In the genomic region with DNA sequence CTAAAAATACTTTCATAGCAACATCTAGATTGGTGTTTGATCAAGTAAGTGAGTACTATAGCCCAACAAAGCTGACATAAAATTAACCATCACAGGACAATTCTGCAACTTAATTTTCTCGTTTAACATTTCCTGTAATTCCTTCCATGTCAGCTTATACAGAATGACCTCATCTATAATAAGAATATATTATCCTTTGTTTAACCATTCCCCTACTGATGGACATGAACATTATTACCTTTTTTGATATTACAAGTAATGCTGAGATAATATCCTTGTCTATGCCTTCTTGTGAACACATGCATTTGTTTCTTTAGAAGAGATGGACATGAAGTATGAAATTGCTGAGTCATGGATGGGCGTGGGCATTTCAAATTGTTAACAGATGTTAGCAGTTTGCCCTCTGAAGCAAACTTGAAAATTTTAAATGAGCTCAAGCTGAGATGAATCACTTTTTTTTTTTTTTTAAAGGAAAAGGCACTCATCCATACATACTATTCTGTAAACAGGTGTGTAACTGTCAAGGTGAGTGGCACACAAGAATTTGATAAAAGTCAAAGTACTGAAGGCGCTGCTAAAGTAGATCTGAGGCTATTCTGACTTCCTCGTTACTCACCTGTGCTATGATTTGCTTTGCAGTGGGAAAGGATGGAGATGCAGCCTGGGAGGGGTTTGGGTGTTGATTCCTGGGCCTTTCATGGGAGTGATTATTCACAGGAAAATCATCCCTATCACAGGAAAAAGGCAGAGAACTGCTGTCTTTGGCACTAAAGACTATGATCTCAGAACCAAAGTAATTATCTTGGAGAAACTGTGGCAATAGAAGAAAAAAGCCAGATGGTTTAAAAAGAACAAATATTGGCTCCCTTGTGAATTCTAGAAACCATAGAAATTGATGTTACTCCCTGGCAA, we compare ENCODE assay signal across 13 cellular contexts.
DNase-seq lines count a peak whose midpoint lies in the region; ATAC-seq, FAIRE-seq and TF ChIP-seq lines count a peak whose summit lies in the region.
"Had no signal": no experiment of that assay in that cellular context is flagged by ENCODE, and none has a peak within 500 bp of the region (broad histone marks: within the 10 kb centered on the region; RNA-seq: fewer than 3 reads in every experiment).

No MANE protein-coding gene starts in this region.

- 66 to 75% (median 69%) methylated on average over 4 of the region's 4 CpGs for WGBS in adrenal gland, 4 donors

- peaks cover 66% of the 10 kb centered on the region for H3K36me3 Mint-ChIP-seq in CD4-positive, CD25-positive, alpha-beta regulatory T cell

- no peak for DNase-seq in CD4-positive, CD25-positive, alpha-beta regulatory T cell
- DNase-seq in HFF-Myc (ENCODE audit: extremely low read depth, low read depth) (peak; percentile 75), amniotic stem cell (lab: John Stamatoyannopoulos, UW) (peak; percentile 51), kidney tubule cell (ENCODE audit: low spot score) (peak; percentile 30), adrenal gland (no peak), nucleus accumbens (lab: John Stamatoyannopoulos, UW) (no peak), breast epithelium (ENCODE audit: low spot score in 2 of 2) (no peak), urothelium cell line (ENCODE audit: low spot score) (no peak)
- DNase-seq: activated CD4-positive, alpha-beta T cell treated with anti-CD3 and anti-CD28 coated beads, Interleukin-2, amount 10 ng/mL, durations not matched to agents 24 days and 14 days; body of pancreas; hypothalamus; stimulated activated CD4-positive, alpha-beta T cell treated with anti-CD3 and anti-CD28 coated beads, Interleukin-1b, Interleukin-23, amount 100 ng/mL, for 48 hours had no signal

- peak overlapping the region in 2 of 3 donors; percentile 70 to 85 for H3K27ac Mint-ChIP-seq in CD4-positive, CD25-positive, alpha-beta regulatory T cell
- H3K27ac Mint-ChIP-seq: activated CD4-positive, alpha-beta T cell treated with anti-CD3 and anti-CD28 coated beads, Interleukin-2, amount 10 ng/mL, durations not matched to agents 24 days and 14 days had no signal

- no peaks in the 10 kb centered on the region for H3K27me3 Mint-ChIP-seq in CD4-positive, CD25-positive, alpha-beta regulatory T cell
- H3K27me3 Mint-ChIP-seq: activated CD4-positive, alpha-beta T cell treated with anti-CD3 and anti-CD28 coated beads, Interleukin-2, amount 10 ng/mL, durations not matched to agents 24 days and 14 days had no signal

- no peaks in the 10 kb centered on the region for H3K27me3 ChIP-seq in CD4-positive, CD25-positive, alpha-beta regulatory T cell (ENCODE audit: control insufficient read depth, insufficient read depth, low read length)
- no peaks in the 10 kb centered on the region for H3K27me3 ChIP-seq in adrenal gland
- H3K27me3 ChIP-seq in breast epithelium: no peaks in the 10 kb centered on the region
- H3K27me3 ChIP-seq: body of pancreas had no signal

- H3K9me3 ChIP-seq in CD4-positive, CD25-positive, alpha-beta regulatory T cell (ENCODE audit: control insufficient read depth in 2 of 2, low read length in 2 of 2): no peaks in the 10 kb centered on the region
- no peaks in the 10 kb centered on the region for H3K9me3 ChIP-seq in adrenal gland (replicated peaks in 1 of 3)
- no peaks in the 10 kb centered on the region for H3K9me3 ChIP-seq in breast epithelium
- H3K9me3 ChIP-seq: body of pancreas had no signal

- TF ChIP-seq POLR2A in adrenal gland (IDR thresholded peaks at IDR 0.05): no peak
- no peak for TF ChIP-seq POLR2A in breast epithelium (IDR thresholded peaks at IDR 0.05)

- no peak overlapping the region for H3K4me3 ChIP-seq in CD4-positive, CD25-positive, alpha-beta regulatory T cell (ENCODE audit: low read depth, low read length)
- H3K4me3 ChIP-seq in HFF-Myc (replicated peaks; ENCODE audit: low read depth, low read length) (no peak overlapping the region), adrenal gland (no peak overlapping the region), breast epithelium (no peak overlapping the region)
- H3K4me3 ChIP-seq: body of pancreas had no signal

- H3K4me1 ChIP-seq in CD4-positive, CD25-positive, alpha-beta regulatory T cell (ENCODE audit: control insufficient read depth, insufficient read depth, low read length, poor library complexity, severe bottlenecking): no peaks in the 10 kb centered on the region
- no peaks in the 10 kb centered on the region for H3K4me1 ChIP-seq in adrenal gland (replicated peaks in 1 of 2)
- no peaks in the 10 kb centered on the region for H3K4me1 ChIP-seq in breast epithelium
- H3K4me1 ChIP-seq: body of pancreas had no signal

- ATAC-seq in CD4-positive, CD25-positive, alpha-beta regulatory T cell (ENCODE audit: low read depth in 2 of 2): no peak
- ATAC-seq: body of pancreas, Panc1 had no signal

- TF ChIP-seq CTCF in HFF-Myc (IDR thresholded peaks at IDR 0.05; ENCODE audit: low read depth, low read length, missing control alignments) (no peak), adrenal gland (IDR thresholded peaks at IDR 0.05) (no peak), breast epithelium (IDR thresholded peaks at IDR 0.05) (no peak)

- FAIRE-seq in urothelium cell line (lab: Jason Lieb, UNC): no peak

- peaks cover 26 to 54% (median 39%) of the 10 kb centered on the region in 4 donors for H3K4me1 Mint-ChIP-seq in CD4-positive, CD25-positive, alpha-beta regulatory T cell

- H3K36me3 ChIP-seq in CD4-positive, CD25-positive, alpha-beta regulatory T cell (ENCODE audit: control insufficient read depth, insufficient read depth, low read length): peaks cover 81% of the 10 kb centered on the region
- H3K36me3 ChIP-seq in adrenal gland (replicated peaks in 1 of 2) (no peaks in the 10 kb centered on the region), breast epithelium (no peaks in the 10 kb centered on the region)

- no peak overlapping the region for H3K4me3 Mint-ChIP-seq in CD4-positive, CD25-positive, alpha-beta regulatory T cell
- H3K4me3 Mint-ChIP-seq: activated CD4-positive, alpha-beta T cell treated with anti-CD3 and anti-CD28 coated beads, Interleukin-2, amount 10 ng/mL, durations not matched to agents 24 days and 14 days had no signal

- intact Hi-C loops in adrenal gland (cut with DNase I): no loop called here
- intact Hi-C loops in breast epithelium (cut with DNase I; ENCODE audit: low total_unique reads): no loop called here

- no peaks in the 10 kb centered on the region for H3K9me3 Mint-ChIP-seq in CD4-positive, CD25-positive, alpha-beta regulatory T cell
- H3K9me3 Mint-ChIP-seq: activated CD4-positive, alpha-beta T cell treated with anti-CD3 and anti-CD28 coated beads, Interleukin-2, amount 10 ng/mL, durations not matched to agents 24 days and 14 days had no signal

- H3K27ac ChIP-seq in CD4-positive, CD25-positive, alpha-beta regulatory T cell (ENCODE audit: insufficient read depth, low read length, poor library complexity, severe bottlenecking): no peak overlapping the region
- no peak overlapping the region for H3K27ac ChIP-seq in adrenal gland
- no peak overlapping the region for H3K27ac ChIP-seq in breast epithelium
- H3K27ac ChIP-seq: body of pancreas had no signal

Comparison
In these comparisons a context has a peak if more than half of its experiments do, and no peak if none do; other contexts are left out.
1. DNase-seq: peak in HFF-Myc (single experiment), amniotic stem cell (single experiment) and kidney tubule cell (single experiment); none in CD4-positive, CD25-positive, alpha-beta regulatory T cell (0 of 3), adrenal gland (0 of 7), nucleus accumbens (0 of 56), breast epithelium (0 of 2) and urothelium cell line (single experiment).